ENCODE assay signal across 14 cellular contexts in genomic region chr22:21443735-21444421, GRCh38. TPM values are rescaled to one million over a fixed set of nuclear protein-coding genes. Genes with fewer than 3 reads are reported as not detected.
DNase-seq lines count a peak whose midpoint lies in the region; ATAC-seq and TF ChIP-seq lines count a peak whose summit lies in the region.
"Had no signal": no experiment of that assay in that cellular context is flagged by ENCODE, and none has a peak within 500 bp of the region (broad histone marks: within the 10 kb centered on the region; RNA-seq: fewer than 3 reads in every experiment).

No MANE protein-coding gene starts in this region.

- no peak overlapping the region for H3K27ac ChIP-seq in upper lobe of right lung
- H3K27ac ChIP-seq: epithelial cell of prostate, SK-N-MC had no signal

- intact Hi-C loops in upper lobe of right lung (cut with DNase I) = no loop called here

- no peaks in the 10 kb centered on the region for H3K4me1 Mint-ChIP-seq in activated T-cell treated with anti-CD3 and anti-CD28 coated beads, Interleukin-2, amount 50 U/mL, for 72 hours (ENCODE audit: low read depth)
- peaks cover 22% of the 10 kb centered on the region for H3K4me1 Mint-ChIP-seq in glutamatergic neuron (ENCODE audit: low read depth, unreplicated experiment)
- H3K4me1 Mint-ChIP-seq: central memory CD8-positive, alpha-beta T cell had no signal

- ATAC-seq in activated T-cell treated with anti-CD3 and anti-CD28 coated beads, Interleukin-2, amount 50 U/mL, for 72 hours (replicated peaks in 1 of 2) = no peak
- ATAC-seq in upper lobe of right lung = no peak

- H3K27ac Mint-ChIP-seq in activated T-cell treated with anti-CD3 and anti-CD28 coated beads, Interleukin-2, amount 50 U/mL, for 72 hours = no peak overlapping the region
- H3K27ac Mint-ChIP-seq in glutamatergic neuron (ENCODE audit: unreplicated experiment) = peak overlapping the region; percentile 55

- peak; percentile 11 to 13 for DNase-seq in activated T-cell treated with anti-CD3 and anti-CD28 coated beads, Interleukin-2, amount 50 U/mL, for 48 hours
- no peak for DNase-seq in activated T-cell treated with anti-CD3 and anti-CD28 coated beads, Interleukin-2, amount 50 U/mL, for 72 hours
- peak; percentile 58 for DNase-seq in glutamatergic neuron
- DNase-seq in mucosa of gallbladder (ENCODE audit: low spot score) = peak; percentile 4
- peak; percentile 51 for DNase-seq in upper lobe of right lung
- no peak for DNase-seq in NCI-H1417 (lab: John Stamatoyannopoulos, UW)
- no peak for DNase-seq in NCI-H1694 (lab: John Stamatoyannopoulos, UW)
- no peak for DNase-seq in GM20000 (ENCODE audit: low spot score)
- DNase-seq: NCI-H187, NCI-H524, OCI-M1 had no signal

- TF ChIP-seq CTCF in glutamatergic neuron (IDR thresholded peaks at IDR 0.05; ENCODE audit: partially characterized antibody, unreplicated experiment) (no peak), upper lobe of right lung (IDR thresholded peaks at IDR 0.05) (no peak), GM20000 (IDR thresholded peaks at IDR 0.05; ENCODE audit: extremely low read depth, missing control alignments) (no peak)

- H3K4me1 ChIP-seq in upper lobe of right lung = no peaks in the 10 kb centered on the region

- no peaks in the 10 kb centered on the region for H3K9me3 Mint-ChIP-seq in activated T-cell treated with anti-CD3 and anti-CD28 coated beads, Interleukin-2, amount 50 U/mL, for 72 hours
- peaks cover 5% of the 10 kb centered on the region for H3K9me3 Mint-ChIP-seq in glutamatergic neuron (ENCODE audit: unreplicated experiment)
- H3K9me3 Mint-ChIP-seq: central memory CD8-positive, alpha-beta T cell had no signal

- no peaks in the 10 kb centered on the region for H3K36me3 Mint-ChIP-seq in activated T-cell treated with anti-CD3 and anti-CD28 coated beads, Interleukin-2, amount 50 U/mL, for 72 hours (ENCODE audit: insufficient read depth in 2 of 2)
- H3K36me3 Mint-ChIP-seq in glutamatergic neuron (ENCODE audit: unreplicated experiment) = no peaks in the 10 kb centered on the region

- no peaks in the 10 kb centered on the region for H3K27me3 Mint-ChIP-seq in activated T-cell treated with anti-CD3 and anti-CD28 coated beads, Interleukin-2, amount 50 U/mL, for 72 hours (ENCODE audit: low read depth)
- H3K27me3 Mint-ChIP-seq in glutamatergic neuron (ENCODE audit: unreplicated experiment) = peaks cover 8% of the 10 kb centered on the region
- H3K27me3 Mint-ChIP-seq: central memory CD8-positive, alpha-beta T cell had no signal

- no peaks in the 10 kb centered on the region for H3K27me3 ChIP-seq in upper lobe of right lung

- peaks cover 27% of the 10 kb centered on the region for H3K36me3 ChIP-seq in upper lobe of right lung

- H3K4me3 ChIP-seq in upper lobe of right lung = no peak overlapping the region
- H3K4me3 ChIP-seq: SK-N-MC had no signal

- no peak overlapping the region for H3K4me3 Mint-ChIP-seq in activated T-cell treated with anti-CD3 and anti-CD28 coated beads, Interleukin-2, amount 50 U/mL, for 72 hours
- H3K4me3 Mint-ChIP-seq in glutamatergic neuron (ENCODE audit: unreplicated experiment) = peak overlapping the region; percentile 1
- H3K4me3 Mint-ChIP-seq: central memory CD8-positive, alpha-beta T cell had no signal

- H3K9me3 ChIP-seq in upper lobe of right lung = no peaks in the 10 kb centered on the region

RNA-seq across cellular contexts. Expression of gene TMEM191C, which starts 23.3 kb away (rescaled TPM):
- 1 to 10 TPM; 1.5 to 3.0 TPM for total RNA-seq in activated T-cell treated with anti-CD3 and anti-CD28 coated beads, Interleukin-2, amount 50 U/mL, for 72 hours
- total RNA-seq in glutamatergic neuron (ENCODE audit: unreplicated experiment) (11.5 TPM), mucosa of gallbladder (2.8 TPM), upper lobe of right lung (4.0 TPM)

RNA-seq across cellular contexts. Expression of gene HIC2, which starts 26.7 kb away (rescaled TPM):
- 1 to 10 TPM; 4.3 to 5.1 TPM for total RNA-seq in activated T-cell treated with anti-CD3 and anti-CD28 coated beads, Interleukin-2, amount 50 U/mL, for 72 hours
- 60.7 TPM for total RNA-seq in glutamatergic neuron (ENCODE audit: unreplicated experiment)
- 4.5 TPM for total RNA-seq in mucosa of gallbladder
- 5.1 TPM for total RNA-seq in upper lobe of right lung

Comparison
In these comparisons a context has a peak if more than half of its experiments do, and no peak if none do; other contexts are left out.
1. DNase-seq: peak in activated T-cell treated with anti-CD3 and anti-CD28 coated beads, Interleukin-2, amount 50 U/mL, for 48 hours (2 of 2), glutamatergic neuron (single experiment), mucosa of gallbladder (single experiment) and upper lobe of right lung (single experiment); none in activated T-cell treated with anti-CD3 and anti-CD28 coated beads, Interleukin-2, amount 50 U/mL, for 72 hours (0 of 2), NCI-H1417 (0 of 3), NCI-H1694 (single experiment) and GM20000 (single experiment).
2. RNA of gene HIC2, which starts 26.7 kb away (total RNA-seq): 60.7 TPM in glutamatergic neuron (single experiment); 4.3 to 5.1 TPM in activated T-cell treated with anti-CD3 and anti-CD28 coated beads, Interleukin-2, amount 50 U/mL, for 72 hours, 5.1 TPM in upper lobe of right lung (single experiment) and 4.5 TPM in mucosa of gallbladder (single experiment); every median in the first group is over 10 times any median in the second.